ENCODE assay signal across 10 cellular contexts in genomic region chr3:194592798-194593752, GRCh38. TPM values are rescaled to one million over a fixed set of nuclear protein-coding genes. Genes with fewer than 3 reads are reported as not detected.
DNase-seq lines count a peak whose midpoint lies in the region; ATAC-seq and TF ChIP-seq lines count a peak whose summit lies in the region.
"Had no signal": no experiment of that assay in that cellular context is flagged by ENCODE, and none has a peak within 500 bp of the region (broad histone marks: within the 10 kb centered on the region; RNA-seq: fewer than 3 reads in every experiment).

No MANE protein-coding gene starts in this region.

- peaks cover 22% of the 10 kb centered on the region for H3K4me1 ChIP-seq in RWPE2 (ENCODE audit: insufficient read depth, poor library complexity, severe bottlenecking)

- no peaks in the 10 kb centered on the region for H3K36me3 ChIP-seq in RWPE2 (ENCODE audit: low read depth)

- DNase-seq in SKM-1 treated with dmso at 0.1 percent for 144 hours (lab: John Stamatoyannopoulos, UW; ENCODE audit: unreplicated experiment) (peak; percentile 54), SKM-1 (lab: John Stamatoyannopoulos, UW; ENCODE audit: unreplicated experiment) (no peak), RWPE2 (ENCODE audit: low spot score) (peak; percentile 85), fibroblast of villous mesenchyme (ENCODE audit: low read depth) (peak; percentile 100), ureter (ENCODE audit: low spot score) (peak; percentile 61), caudate nucleus (lab: John Stamatoyannopoulos, UW) (no peak)
- no peak for DNase-seq in activated CD4-positive, alpha-beta T cell treated with anti-CD3 and anti-CD28 coated beads for 4 hours
- DNase-seq: midbrain, substantia nigra had no signal

- no peaks in the 10 kb centered on the region for H3K27me3 ChIP-seq in RWPE2 (ENCODE audit: insufficient read depth, poor library complexity, severe bottlenecking)

- peak overlapping the region; percentile 65 for H3K27ac ChIP-seq in RWPE2 (ENCODE audit: poor library complexity, severe bottlenecking)
- H3K27ac ChIP-seq in caudate nucleus (ENCODE audit: low read depth, low read length), result no peak overlapping the region

- peak; percentile 46 for TF ChIP-seq CTCF in RWPE2 (IDR thresholded peaks at IDR 0.05; ENCODE audit: poor library complexity, severe bottlenecking)
- TF ChIP-seq CTCF in fibroblast of villous mesenchyme (IDR thresholded peaks at IDR 0.05; ENCODE audit: insufficient read depth, low read depth, low read length), result no peak

- no peak overlapping the region for H3K4me3 ChIP-seq in RWPE2 (ENCODE audit: severe bottlenecking)
- no peak overlapping the region for H3K4me3 ChIP-seq in fibroblast of villous mesenchyme (ENCODE audit: low read depth, low read length)

- ATAC-seq in RWPE2 (ENCODE audit: low read depth), result peak; percentile 96
- ATAC-seq in HG03565 (IDR thresholded peaks at IDR 0.05; ENCODE audit: unreplicated experiment), result no peak

- no peaks in the 10 kb centered on the region for H3K9me3 ChIP-seq in RWPE2 (ENCODE audit: severe bottlenecking)

RNA-seq across cellular contexts. Expression of gene TMEM44, which starts 40.1 kb away (rescaled TPM):
- total RNA-seq in fibroblast of villous mesenchyme (11.7 and 23.2 TPM in 2 replicates), ureter (19.9 TPM)

Comparison
In these comparisons a context has a peak if more than half of its experiments do, and no peak if none do; other contexts are left out.
1. DNase-seq: peak in SKM-1 treated with dmso at 0.1 percent for 144 hours (single experiment), RWPE2 (single experiment), fibroblast of villous mesenchyme (single experiment) and ureter (single experiment); none in SKM-1 (single experiment), caudate nucleus (0 of 61) and activated CD4-positive, alpha-beta T cell treated with anti-CD3 and anti-CD28 coated beads for 4 hours (0 of 2).